ENCODE assay signal across 23 cellular contexts in genomic region chr2:168207861-168208260, GRCh38. TPM values are rescaled to one million over a fixed set of nuclear protein-coding genes. Genes with fewer than 3 reads are reported as not detected.
DNase-seq lines count a peak whose midpoint lies in the region; ATAC-seq and TF ChIP-seq lines count a peak whose summit lies in the region.
"Had no signal": no experiment of that assay in that cellular context is flagged by ENCODE, and none has a peak within 500 bp of the region (broad histone marks: within the 10 kb centered on the region; RNA-seq: fewer than 3 reads in every experiment).

No MANE protein-coding gene starts in this region.

- H3K27ac Mint-ChIP-seq in activated CD8-positive, alpha-beta T cell treated with anti-CD3 and anti-CD28 coated beads for 36 hours = peak overlapping the region; percentile 7
- H3K27ac Mint-ChIP-seq in activated CD8-positive, alpha-beta T cell treated with anti-CD3 and anti-CD28 coated beads, Interleukin-2, amount 10 ng/mL, durations not matched to agents 7 days and 5 days = no peak overlapping the region

- H3K9me3 ChIP-seq in mucosa of descending colon = no peaks in the 10 kb centered on the region
- no peaks in the 10 kb centered on the region for H3K9me3 ChIP-seq in transverse colon

- H3K36me3 ChIP-seq in mucosa of descending colon (ENCODE audit: low read depth) (no peaks in the 10 kb centered on the region), transverse colon (no peaks in the 10 kb centered on the region)

- ATAC-seq in activated CD8-positive, alpha-beta T cell treated with anti-CD3 and anti-CD28 coated beads for 36 hours = no peak
- no peak for ATAC-seq in activated CD8-positive, alpha-beta T cell treated with anti-CD3 and anti-CD28 coated beads, Interleukin-2, amount 10 ng/mL, durations not matched to agents 7 days and 5 days
- peak; percentile 21 for ATAC-seq in mucosa of descending colon
- no peak for ATAC-seq in HG02973 (IDR thresholded peaks at IDR 0.05; ENCODE audit: unreplicated experiment)

- peaks cover 32% of the 10 kb centered on the region for H3K4me1 ChIP-seq in mucosa of descending colon (ENCODE audit: low read depth)
- peaks cover 4 to 43% (median 29%) of the 10 kb centered on the region in 4 donors for H3K4me1 ChIP-seq in transverse colon

- no peak for TF ChIP-seq POLR2A in transverse colon (IDR thresholded peaks at IDR 0.05)

- DNase-seq in activated CD8-positive, alpha-beta T cell treated with anti-CD3 and anti-CD28 coated beads for 36 hours = no peak
- DNase-seq in activated CD8-positive, alpha-beta T cell treated with anti-CD3 and anti-CD28 coated beads, Interleukin-2, amount 10 ng/mL, durations not matched to agents 7 days and 5 days = no peak
- DNase-seq in LHCN-M2 (ENCODE audit: low read depth) (peak; percentile 43), choroid plexus epithelial cell (ENCODE audit: low read depth) (peak; percentile 58), mucosa of descending colon (no peak), transverse colon (no peak), AG08396 (ENCODE audit: low spot score) (no peak)
- DNase-seq: 8988T; AML-193; C1 segment of cervical spinal cord; CD8-positive, alpha-beta memory T cell; GOT3; HCEC 1CT; NCI-H1092; NCI-H1436; NCI-H187 treated with DMSO at 0.1 percent for 48 hours; NCI-H2107; NCI-H510A; SHP77 treated with DMSO at 0.1 percent for 48 hours had no signal

- H3K4me3 ChIP-seq in choroid plexus epithelial cell (ENCODE audit: low read depth, low read length) (no peak overlapping the region), mucosa of descending colon (no peak overlapping the region), transverse colon (no peak overlapping the region)
- H3K4me3 ChIP-seq: K562, SK-N-MC had no signal

- no peaks in the 10 kb centered on the region for H3K9me3 Mint-ChIP-seq in activated CD8-positive, alpha-beta T cell treated with anti-CD3 and anti-CD28 coated beads for 36 hours
- H3K9me3 Mint-ChIP-seq in activated CD8-positive, alpha-beta T cell treated with anti-CD3 and anti-CD28 coated beads, Interleukin-2, amount 10 ng/mL, durations not matched to agents 7 days and 5 days (ENCODE audit: insufficient read depth) = no peaks in the 10 kb centered on the region
- H3K9me3 Mint-ChIP-seq: CD8-positive, alpha-beta memory T cell had no signal

- no peaks in the 10 kb centered on the region for H3K27me3 Mint-ChIP-seq in activated CD8-positive, alpha-beta T cell treated with anti-CD3 and anti-CD28 coated beads for 36 hours
- H3K27me3 Mint-ChIP-seq in activated CD8-positive, alpha-beta T cell treated with anti-CD3 and anti-CD28 coated beads, Interleukin-2, amount 10 ng/mL, durations not matched to agents 7 days and 5 days (ENCODE audit: low read depth) = no peaks in the 10 kb centered on the region
- H3K27me3 Mint-ChIP-seq: CD8-positive, alpha-beta memory T cell had no signal

- in situ Hi-C loops in transverse colon (cut with MboI; ENCODE audit: low pct_ligation_motif_present in 1 of 4, low pct_unique_long_range_greater_than_20kb in 1 of 4, low sequenced_read_pairs in 3 of 4) = no loop called here

- H3K27ac ChIP-seq in transverse colon = peak overlapping the region in 1 of 4 donors; percentile 38
- H3K27ac ChIP-seq: RWPE1, SK-N-MC had no signal

- no peak for TF ChIP-seq CTCF in activated CD8-positive, alpha-beta T cell treated with anti-CD3 and anti-CD28 coated beads for 36 hours (IDR thresholded peaks at IDR 0.05)
- no peak for TF ChIP-seq CTCF in choroid plexus epithelial cell (conservative IDR thresholded peaks at IDR 0.05; ENCODE audit: low read depth, low read length)
- TF ChIP-seq CTCF in mucosa of descending colon (IDR thresholded peaks at IDR 0.05) = no peak
- TF ChIP-seq CTCF in transverse colon (IDR thresholded peaks at IDR 0.05) = no peak

- CTCF ChIA-PET in activated CD8-positive, alpha-beta T cell treated with anti-CD3 and anti-CD28 coated beads for 36 hours (lab: Charles Lee) = interaction anchor here (2.7 kb wide), 1 partner anchor 12 kb away, joined by 12 read pairs; no protein-coding TSS in a partner anchor
- CTCF ChIA-PET in activated CD8-positive, alpha-beta T cell treated with anti-CD3 and anti-CD28 coated beads, Interleukin-2, amount 10 ng/mL, durations not matched to agents 7 days and 5 days (lab: Charles Lee) = interaction anchor here (1.4 kb wide), 1 partner anchor 10 kb away, joined by 4 read pairs; no protein-coding TSS in a partner anchor

- H3K36me3 Mint-ChIP-seq in activated CD8-positive, alpha-beta T cell treated with anti-CD3 and anti-CD28 coated beads for 36 hours (ENCODE audit: low read depth) = peaks cover 20% of the 10 kb centered on the region
- H3K36me3 Mint-ChIP-seq in activated CD8-positive, alpha-beta T cell treated with anti-CD3 and anti-CD28 coated beads, Interleukin-2, amount 10 ng/mL, durations not matched to agents 7 days and 5 days (ENCODE audit: low read depth) = peaks cover 26% of the 10 kb centered on the region

- intact Hi-C loops in activated CD8-positive, alpha-beta T cell treated with anti-CD3 and anti-CD28 coated beads for 36 hours (cut with micrococcal nuclease) = no loop called here
- intact Hi-C loops in mucosa of descending colon (cut with DNase I, micrococcal nuclease) = no loop called here
- intact Hi-C loops in transverse colon (cut with DNase I; ENCODE audit: low total_unique reads) = no loop called here

- no peak overlapping the region for H3K4me3 Mint-ChIP-seq in activated CD8-positive, alpha-beta T cell treated with anti-CD3 and anti-CD28 coated beads for 36 hours
- no peak overlapping the region for H3K4me3 Mint-ChIP-seq in activated CD8-positive, alpha-beta T cell treated with anti-CD3 and anti-CD28 coated beads, Interleukin-2, amount 10 ng/mL, durations not matched to agents 7 days and 5 days
- H3K4me3 Mint-ChIP-seq: CD8-positive, alpha-beta memory T cell had no signal

- POLR2A ChIA-PET in activated CD8-positive, alpha-beta T cell treated with anti-CD3 and anti-CD28 coated beads for 36 hours (lab: Charles Lee) = interaction anchor here (0.6 to 1.4 kb wide), 2 partner anchors 12 to 62 kb away, joined by 3 to 8 read pairs; no protein-coding TSS in a partner anchor
- POLR2A ChIA-PET in activated CD8-positive, alpha-beta T cell treated with anti-CD3 and anti-CD28 coated beads, Interleukin-2, amount 10 ng/mL, durations not matched to agents 7 days and 5 days (lab: Charles Lee) = no interaction called here

- 42 to 51% methylated on average over 3 of the region's 3 CpGs for WGBS in transverse colon (ENCODE audit: low coverage in 1 of 2), 2 donors

- H3K27me3 ChIP-seq in transverse colon = no peaks in the 10 kb centered on the region

- TF ChIP-seq EP300 in transverse colon (IDR thresholded peaks at IDR 0.05; ENCODE audit: low read depth) = no peak

- H3K4me1 Mint-ChIP-seq in activated CD8-positive, alpha-beta T cell treated with anti-CD3 and anti-CD28 coated beads for 36 hours (ENCODE audit: low read depth) = peaks cover 55% of the 10 kb centered on the region
- peaks cover 37% of the 10 kb centered on the region for H3K4me1 Mint-ChIP-seq in activated CD8-positive, alpha-beta T cell treated with anti-CD3 and anti-CD28 coated beads, Interleukin-2, amount 10 ng/mL, durations not matched to agents 7 days and 5 days (ENCODE audit: low read depth)

RNA-seq across cellular contexts. Expression of gene STK39, which starts 39.5 kb away (rescaled TPM):
- total RNA-seq in activated CD8-positive, alpha-beta T cell treated with anti-CD3 and anti-CD28 coated beads for 36 hours = 10 to 100 TPM; 32.8 to 33.9 TPM
- total RNA-seq in activated CD8-positive, alpha-beta T cell treated with anti-CD3 and anti-CD28 coated beads, Interleukin-2, amount 10 ng/mL, durations not matched to agents 7 days and 5 days = 10 to 100 TPM; 33.4 to 34.8 TPM
- total RNA-seq in LHCN-M2 (2014; rRNA removed) (31.0 and 35.3 TPM in 2 replicates), mucosa of descending colon (10 to 100 TPM; 36.4 to 57.5 (median 52.5) TPM), transverse colon (10 to 100 TPM; 30.6 to 46.1 (median 36.7) TPM)
- polyA plus RNA-seq in LHCN-M2 (2012) = 20.1 TPM

Comparison
In these comparisons a context has a peak if more than half of its experiments do, and no peak if none do; other contexts are left out.
1. DNase-seq: peak in LHCN-M2 (single experiment) and choroid plexus epithelial cell (single experiment); none in activated CD8-positive, alpha-beta T cell treated with anti-CD3 and anti-CD28 coated beads for 36 hours (single experiment), activated CD8-positive, alpha-beta T cell treated with anti-CD3 and anti-CD28 coated beads, Interleukin-2, amount 10 ng/mL, durations not matched to agents 7 days and 5 days (single experiment), mucosa of descending colon (0 of 3), transverse colon (single experiment) and AG08396 (single experiment).